ENCODE assay signal across 8 cellular contexts in the genomic region with DNA sequence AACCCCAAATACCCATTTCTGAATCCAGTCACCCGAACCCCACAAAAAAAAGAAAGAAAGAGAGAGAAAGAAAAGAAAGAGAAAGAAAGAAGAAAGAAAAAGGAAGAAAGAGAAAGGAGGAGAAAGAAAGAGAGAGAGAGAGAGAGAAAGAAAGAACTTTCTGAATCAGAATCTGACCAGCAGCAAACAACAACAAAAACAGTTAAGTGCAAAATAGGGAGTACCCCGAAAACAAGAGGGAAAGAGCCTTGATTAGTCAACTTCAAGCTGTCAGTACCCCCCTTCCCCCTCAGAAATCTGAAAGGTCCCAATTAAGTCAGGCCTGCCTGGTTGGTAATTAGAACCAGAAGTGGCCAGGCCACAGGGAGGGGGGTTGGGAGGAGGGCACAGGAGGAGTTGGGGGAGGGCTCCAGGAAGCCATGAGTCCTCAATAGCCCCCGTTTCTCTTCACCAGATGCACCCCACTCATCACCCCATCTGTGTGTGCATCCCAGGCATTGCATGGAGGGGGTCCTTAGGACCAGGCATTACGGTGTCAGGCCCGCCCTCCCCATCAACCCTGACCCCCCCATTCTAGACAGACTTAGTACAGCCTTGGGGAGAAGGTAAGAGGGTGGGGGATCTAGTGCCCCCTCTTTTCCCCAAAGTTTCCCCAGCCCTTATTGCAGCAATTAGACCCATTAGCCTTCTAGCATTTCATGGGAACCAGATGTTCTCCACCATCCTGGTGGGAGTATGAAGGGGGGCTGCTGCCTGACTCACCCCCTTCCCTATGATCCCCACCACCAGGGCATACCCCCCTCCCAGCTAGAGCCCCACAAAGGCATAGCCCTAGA. TPM values are rescaled to one million over a fixed set of nuclear protein-coding genes. Genes with fewer than 3 reads are reported as not detected.
A peak's percentile ranks its signal among the peaks of the same experiment; 100 is the strongest.
DNase-seq lines count a peak whose midpoint lies in the region; ATAC-seq and TF ChIP-seq lines count a peak whose summit lies in the region.

No MANE protein-coding gene starts in this region.

- DNase-seq in BE2C (no peak), coronary artery (ENCODE audit: low spot score) (peak; percentile 67), activated gamma-delta T cell treated with Interleukin-2 at 50 U/mL for 16 hours (no peak), amygdala (lab: John Stamatoyannopoulos, UW) (no peak), NCI-H1694 treated with DMSO at 0.1 percent for 48 hours (lab: John Stamatoyannopoulos, UW) (no peak)

- H3K9ac ChIP-seq in Loucy (ENCODE audit: low read depth, low read length, poor library complexity, severe bottlenecking): peak overlapping the region; percentile 89

- peak overlapping the region; percentile 62 for H2AFZ ChIP-seq in Loucy (ENCODE audit: low read length)

- no peak for ATAC-seq in GM19324 (IDR thresholded peaks at IDR 0.05; ENCODE audit: low FRiP score, unreplicated experiment)

- H3K9me3 ChIP-seq in BE2C (no peaks in the 10 kb centered on the region), Loucy (ENCODE audit: insufficient read depth, low read depth, low read length) (no peaks in the 10 kb centered on the region)

- peak overlapping the region; percentile 87 to 98 (median 97) for H3K27ac Mint-ChIP-seq in nephron

- no peaks in the 10 kb centered on the region for H3K9me2 ChIP-seq in Loucy (replicated peaks; ENCODE audit: low read depth, low read length)

- H3K36me3 Mint-ChIP-seq in nephron (ENCODE audit: low read depth): peaks cover 4% of the 10 kb centered on the region

- H3K4me1 ChIP-seq in BE2C (peaks cover 16% of the 10 kb centered on the region), Loucy (ENCODE audit: insufficient read depth, low read length, poor library complexity, severe bottlenecking) (peaks cover 49% of the 10 kb centered on the region)

- H4K20me1 ChIP-seq in Loucy (ENCODE audit: insufficient read depth, low read length, poor library complexity, severe bottlenecking): no peaks in the 10 kb centered on the region

- no peaks in the 10 kb centered on the region for H3K79me2 ChIP-seq in Loucy (ENCODE audit: insufficient read depth, low read length)

- no peaks in the 10 kb centered on the region for H3K9me3 Mint-ChIP-seq in nephron

- peak overlapping the region; percentile 59 for H3K4me3 ChIP-seq in BE2C (ENCODE audit: low read depth, low read length)
- H3K4me3 ChIP-seq in Loucy (ENCODE audit: low read length, poor library complexity, severe bottlenecking): peak overlapping the region; percentile 87
- H3K4me3 ChIP-seq in coronary artery: peak overlapping the region; percentile 90

- no peak for TF ChIP-seq CTCF in BE2C (IDR thresholded peaks at IDR 0.05; ENCODE audit: low read depth, low read length)
- no peak for TF ChIP-seq CTCF in Loucy (conservative IDR thresholded peaks at IDR 0.05; ENCODE audit: low read length)
- no peak for TF ChIP-seq CTCF in coronary artery (IDR thresholded peaks at IDR 0.05)
- TF ChIP-seq CTCF in nephron (IDR thresholded peaks at IDR 0.05; ENCODE audit: unreplicated experiment in 3 of 3): no peak

- H3K4me1 Mint-ChIP-seq in nephron: peaks cover 72% of the 10 kb centered on the region

- peak overlapping the region; percentile 76 to 81 (median 79) for H3K4me3 Mint-ChIP-seq in nephron

- peaks cover 17% of the 10 kb centered on the region for H3K27me3 Mint-ChIP-seq in nephron (ENCODE audit: low read depth)

- no peaks in the 10 kb centered on the region for H3K27me3 ChIP-seq in BE2C
- H3K27me3 ChIP-seq in Loucy (ENCODE audit: insufficient read depth, low read length, poor library complexity, severe bottlenecking): no peaks in the 10 kb centered on the region

- H3K27ac ChIP-seq in coronary artery: peak overlapping the region; percentile 93 to 97

- H3F3A ChIP-seq in Loucy (ENCODE audit: low read depth): peaks cover 15% of the 10 kb centered on the region

- peak overlapping the region; percentile 94 for H3K4me2 ChIP-seq in Loucy (ENCODE audit: low read depth, low read length, poor library complexity, severe bottlenecking)

- no peaks in the 10 kb centered on the region for H3K36me3 ChIP-seq in BE2C
- no peaks in the 10 kb centered on the region for H3K36me3 ChIP-seq in Loucy (ENCODE audit: insufficient read depth, low read length)

RNA-seq across cellular contexts. Expression of a gene that starts 9.6 kb away (rescaled TPM):
- 20.2 TPM for polyA plus RNA-seq in BE2C (2012; ENCODE audit: insufficient read depth, insufficient read length, low read depth)

RNA-seq across cellular contexts. Expression of a gene that starts 15.3 kb away (rescaled TPM):
- not detected for polyA plus RNA-seq in BE2C (2012; ENCODE audit: insufficient read depth, insufficient read length, low read depth)

RNA-seq across cellular contexts. Expression of a gene that starts 41.7 kb away (rescaled TPM):
- 12.2 TPM for polyA plus RNA-seq in BE2C (2012; ENCODE audit: insufficient read depth, insufficient read length, low read depth)

RNA-seq across cellular contexts. Expression of a gene that starts 41.9 kb away (rescaled TPM):
- 35.0 TPM for polyA plus RNA-seq in BE2C (2012; ENCODE audit: insufficient read depth, insufficient read length, low read depth)

RNA-seq across cellular contexts. Expression of a gene that starts 45.7 kb away (rescaled TPM):
- polyA plus RNA-seq in BE2C (2012; ENCODE audit: insufficient read depth, insufficient read length, low read depth): 6.3 TPM
